In genomic region chr19:50292216-50292827, GRCh38 we compare ENCODE assay signal across 13 cellular contexts. TPM values are rescaled to one million over a fixed set of nuclear protein-coding genes. Genes with fewer than 3 reads are reported as not detected.
A peak's percentile ranks its signal among the peaks of the same experiment; 100 is the strongest.
DNase-seq lines count a peak whose midpoint lies in the region; ATAC-seq and TF ChIP-seq lines count a peak whose summit lies in the region.
"Had no signal": no experiment of that assay in that cellular context is flagged by ENCODE, and none has a peak within 500 bp of the region (broad histone marks: within the 10 kb centered on the region; RNA-seq: fewer than 3 reads in every experiment).

No MANE protein-coding gene starts in this region.

- H3K4me3 Mint-ChIP-seq in endodermal cell (no peak overlapping the region), nephron progenitor cell (no peak overlapping the region)
- H3K4me3 Mint-ChIP-seq: CD4-positive, CD25-positive, alpha-beta regulatory T cell had no signal

- peak overlapping the region; percentile 5 for H3K23ac ChIP-seq in neuronal stem cell (ENCODE audit: low read depth, low read length, poor library complexity)

- H3K4me3 ChIP-seq in H7 (ENCODE audit: insufficient read depth, low read depth, low read length) (no peak overlapping the region), endodermal cell (ENCODE audit: low read length) (no peak overlapping the region), neuronal stem cell (ENCODE audit: low read length in 2 of 2) (no peak overlapping the region)
- H3K4me3 ChIP-seq: BLaER1 had no signal

- H3K79me1 ChIP-seq in neuronal stem cell (ENCODE audit: low read depth, low read length) = no peaks in the 10 kb centered on the region

- H3K36me3 ChIP-seq in H7 (replicated peaks; ENCODE audit: control insufficient read depth, insufficient read depth, low read length) (peaks cover 1% of the 10 kb centered on the region; the same call in 1 of the 2 replicates), endodermal cell (ENCODE audit: control insufficient read depth, insufficient read depth, low read length) (no peaks in the 10 kb centered on the region), neuronal stem cell (replicated peaks in 1 of 2; ENCODE audit: control insufficient read depth in 2 of 2, insufficient read depth in 2 of 2, low read length in 2 of 2) (peaks cover 0 to 10% of the 10 kb centered on the region in 2 donors)
- H3K36me3 ChIP-seq: BLaER1 had no signal

- WGBS in endodermal cell (ENCODE audit: insufficient coverage in 1 of 2, insufficient read length in 1 of 2), 2 experiments = 77 to 83% methylated on average over 3 to 11 of the region's 11 CpGs
- WGBS in neuronal stem cell (ENCODE audit: extremely low coverage in 2 of 2, insufficient read length in 2 of 2, insufficient replicate concordance in 1 of 2), 2 donors = no CpG with 5 or more reads among the region's 11 CpGs

- no peak overlapping the region for H3K4me2 ChIP-seq in neuronal stem cell (ENCODE audit: insufficient read depth, low read length, poor library complexity, severe bottlenecking)

- peaks cover 31% of the 10 kb centered on the region for H3K36me3 Mint-ChIP-seq in endodermal cell (ENCODE audit: low read depth)
- H3K36me3 Mint-ChIP-seq in nephron progenitor cell (ENCODE audit: low read depth) = peaks cover 15% of the 10 kb centered on the region

- H3K4me1 Mint-ChIP-seq in endodermal cell (no peaks in the 10 kb centered on the region), nephron progenitor cell (peaks cover 25% of the 10 kb centered on the region)
- H3K4me1 Mint-ChIP-seq: CD4-positive, CD25-positive, alpha-beta regulatory T cell had no signal

- H2BK120ac ChIP-seq in neuronal stem cell (ENCODE audit: low read depth, low read length) = no peak overlapping the region

- H3K9me3 Mint-ChIP-seq in endodermal cell (no peaks in the 10 kb centered on the region), nephron progenitor cell (peaks cover 19% of the 10 kb centered on the region)

- peak overlapping the region; percentile 66 for H2BK5ac ChIP-seq in neuronal stem cell (ENCODE audit: low read length)

- peak; percentile 17 for DNase-seq in D341Med (ENCODE audit: low spot score)
- peak; percentile 92 for DNase-seq in H7
- peak; percentile 69 for DNase-seq in endodermal cell
- no peak for DNase-seq in neuronal stem cell (ENCODE audit: low spot score)
- DNase-seq in NCI-H510A treated with DMSO at 0.1 percent for 48 hours (lab: John Stamatoyannopoulos, UW) = no peak
- no peak for DNase-seq in nephron progenitor cell
- DNase-seq: 8988T; AML-193; CD4-positive, CD25-positive, alpha-beta regulatory T cell; DMS 273 treated with DMSO at 0.1 percent for 48 hours had no signal

- H3K27ac Mint-ChIP-seq in endodermal cell (no peak overlapping the region), nephron progenitor cell (no peak overlapping the region)
- H3K27ac Mint-ChIP-seq: CD4-positive, CD25-positive, alpha-beta regulatory T cell had no signal

- H3K18ac ChIP-seq in neuronal stem cell (ENCODE audit: low read length) = peak overlapping the region; percentile 5

- no peak overlapping the region for H3K27ac ChIP-seq in endodermal cell (ENCODE audit: low read depth, low read length)
- H3K27ac ChIP-seq in neuronal stem cell (replicated peaks; ENCODE audit: low read length) = no peak overlapping the region
- H3K27ac ChIP-seq: BLaER1 had no signal

- H4K91ac ChIP-seq in neuronal stem cell (ENCODE audit: low read depth, low read length, poor library complexity) = no peak overlapping the region

- no peak overlapping the region for H2AFZ ChIP-seq in neuronal stem cell (ENCODE audit: low read length)

- peak overlapping the region; percentile 74 for H2AK5ac ChIP-seq in neuronal stem cell (ENCODE audit: low read depth, low read length)

- H3K9me3 ChIP-seq in endodermal cell (ENCODE audit: control insufficient read depth, low read length) (no peaks in the 10 kb centered on the region), neuronal stem cell (replicated peaks in 1 of 2; ENCODE audit: control insufficient read depth in 2 of 2, insufficient read depth in 1 of 2, low read depth in 1 of 2, low read length in 2 of 2) (peaks cover 0 to 1% of the 10 kb centered on the region in 2 donors)

- TF ChIP-seq CTCF in endodermal cell (conservative IDR thresholded peaks at IDR 0.05) (no peak), nephron progenitor cell (IDR thresholded peaks at IDR 0.05) (no peak)

- H2BK15ac ChIP-seq in neuronal stem cell (ENCODE audit: low read length) = peak overlapping the region; percentile 54

- H4K8ac ChIP-seq in neuronal stem cell (ENCODE audit: low read depth, low read length) = no peak overlapping the region

- H3K9ac ChIP-seq in endodermal cell (ENCODE audit: extremely low read depth, low read length, poor library complexity, severe bottlenecking) (no peak overlapping the region), neuronal stem cell (ENCODE audit: low read depth, low read length, poor library complexity) (no peak overlapping the region)
- H3K9ac ChIP-seq: BLaER1 had no signal

- H2BK12ac ChIP-seq in neuronal stem cell (ENCODE audit: low read length) = no peak overlapping the region

- H3K14ac ChIP-seq in neuronal stem cell (ENCODE audit: low read length) = no peak overlapping the region

- H3K4me1 ChIP-seq in endodermal cell (ENCODE audit: control insufficient read depth, insufficient read depth, low read length) (no peaks in the 10 kb centered on the region), neuronal stem cell (ENCODE audit: control insufficient read depth in 2 of 2, insufficient read depth in 1 of 2, low read depth in 1 of 2, low read length in 2 of 2) (peaks cover 0 to 4% of the 10 kb centered on the region in 2 donors)

- H3K4ac ChIP-seq in neuronal stem cell (ENCODE audit: low read length) = no peak overlapping the region

- H3K27me3 Mint-ChIP-seq in endodermal cell (ENCODE audit: insufficient read depth) (no peaks in the 10 kb centered on the region), nephron progenitor cell (ENCODE audit: low read depth, poor library complexity) (peaks cover 5% of the 10 kb centered on the region)

- H3K27me3 ChIP-seq in H7 (ENCODE audit: control insufficient read depth, insufficient read depth, low read length) (no peaks in the 10 kb centered on the region), endodermal cell (ENCODE audit: control insufficient read depth, insufficient read depth, low read length, poor library complexity, severe bottlenecking) (no peaks in the 10 kb centered on the region), neuronal stem cell (ENCODE audit: control insufficient read depth in 3 of 3, insufficient read depth in 3 of 3, low read depth in 1 of 3, low read length in 3 of 3) (peaks cover 0 to 16% (median 0%) of the 10 kb centered on the region in 3 experiments)
- H3K27me3 ChIP-seq: BLaER1 had no signal

- no peak for ATAC-seq in HG03135 (IDR thresholded peaks at IDR 0.05; ENCODE audit: unreplicated experiment)
- ATAC-seq: HepG2 had no signal

RNA-seq across cellular contexts. Expression of gene KCNC3, which starts 36.9 kb away (rescaled TPM):
- total RNA-seq in H7 (2014; rRNA removed; shearing (Covaris generic)) = 0.14 and 0.37 TPM in 2 replicates
- total RNA-seq in endodermal cell = 10 to 100 TPM in 1 of 2 donors, 1 to 10 TPM in 1; 8.6 to 10.7 TPM
- polyA plus RNA-seq in endodermal cell (2013, experiment 1 of 2) = 3.8 TPM
- polyA plus RNA-seq in endodermal cell (2013, experiment 2 of 2) = 4.2 TPM
- polyA plus RNA-seq in neuronal stem cell (2013, experiment 1 of 2) = 6.8 TPM
- polyA plus RNA-seq in neuronal stem cell (2013, experiment 2 of 2) = 6.9 TPM
- polyA plus RNA-seq: CD4-positive, CD25-positive, alpha-beta regulatory T cell had no signal

Comparison
In these comparisons a context has a peak if more than half of its experiments do, and no peak if none do; other contexts are left out.
1. DNase-seq: peak in D341Med (single experiment), H7 (single experiment) and endodermal cell (single experiment); none in neuronal stem cell (single experiment), NCI-H510A treated with DMSO at 0.1 percent for 48 hours (single experiment) and nephron progenitor cell (single experiment).